1 cellular context compared by ENCODE assay signal in genomic region chrX:153371256-153371655, GRCh38.
TF ChIP-seq lines count a peak whose summit lies in the region.

No MANE protein-coding gene starts in this region.

TF ChIP-seq in SK-N-SH treated with all-trans-retinoic acid at 6 μM for 48 hours, 23 proteins besides CTCF, POLR2A, EP300 and RAD21 (continued from another document):
- TF ChIP-seq OSR1 (CRISPR knock-in tag; IDR thresholded peaks at IDR 0.05) (no peak), ZNF565 (CRISPR knock-in tag; conservative IDR thresholded peaks at IDR 0.05; ENCODE audit: low read depth) (no peak), BACH2 (CRISPR knock-in tag; IDR thresholded peaks at IDR 0.05; ENCODE audit: borderline replicate concordance) (no peak), ZC3H10 (CRISPR knock-in tag; IDR thresholded peaks at IDR 0.05) (no peak), TOX (CRISPR knock-in tag; IDR thresholded peaks at IDR 0.05; ENCODE audit: borderline replicate concordance) (no peak), GLIS3 (CRISPR knock-in tag; IDR thresholded peaks at IDR 0.05) (no peak), ESRRG (CRISPR knock-in tag; IDR thresholded peaks at IDR 0.05) (no peak)
TF ChIP-seq in SK-N-SH treated with all-trans-retinoic acid at 6 μM for 48 hours: peak in this region for 0.
